11 cellular contexts compared by ENCODE assay signal in the genomic region with DNA sequence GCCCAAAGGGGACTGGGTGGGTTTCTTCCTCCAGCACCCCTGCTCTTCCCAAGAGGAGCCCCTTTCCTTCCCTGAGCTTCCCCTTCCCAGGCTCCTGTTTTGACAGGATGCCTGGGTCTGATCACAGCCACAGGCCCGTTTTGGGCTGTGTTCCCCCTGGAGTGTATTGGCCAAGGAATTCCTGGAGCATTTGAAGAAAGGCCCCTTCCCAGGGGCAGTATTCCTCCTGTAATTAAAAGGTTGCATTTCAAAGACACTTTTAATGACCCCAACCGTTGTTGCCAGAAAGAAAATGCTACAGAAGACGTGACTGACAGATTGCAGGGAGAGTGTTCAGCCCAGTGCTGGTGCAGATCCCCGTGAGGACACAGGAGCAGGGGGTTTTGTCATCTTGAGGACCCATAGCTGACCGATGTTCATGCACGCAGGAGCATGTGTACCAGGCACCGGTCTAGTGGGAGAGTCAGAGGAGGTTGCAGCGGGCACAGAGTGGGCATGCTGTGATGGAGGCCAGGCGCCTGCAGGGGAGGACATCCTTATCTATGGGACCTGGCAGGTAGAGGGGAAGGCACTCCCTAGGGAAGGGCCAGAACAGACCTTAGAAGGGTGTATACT. TPM values are rescaled to one million over a fixed set of nuclear protein-coding genes. Genes with fewer than 3 reads are reported as not detected.
DNase-seq lines count a peak whose midpoint lies in the region; ATAC-seq and TF ChIP-seq lines count a peak whose summit lies in the region.
"Had no signal": no experiment of that assay in that cellular context is flagged by ENCODE, and none has a peak within 500 bp of the region (broad histone marks: within the 10 kb centered on the region; RNA-seq: fewer than 3 reads in every experiment).

No MANE protein-coding gene starts in this region.

- DNase-seq in right atrium auricular region (ENCODE audit: low spot score), result no peak
- no peak for DNase-seq in cardiac septum (ENCODE audit: low spot score)
- DNase-seq in esophagus squamous epithelium (lab: John Stamatoyannopoulos, UW), result no peak
- no peak for DNase-seq in ovary
- no peak for DNase-seq in NCI-H2171 (lab: John Stamatoyannopoulos, UW)
- no peak for DNase-seq in MG63
- DNase-seq in kidney glomerular epithelial cell (lab: John Stamatoyannopoulos, UW), result no peak
- DNase-seq: activated naive CD4-positive, alpha-beta T cell; NCI-H524; stimulated activated naive CD4-positive, alpha-beta T cell had no signal

- TF ChIP-seq POLR2A in esophagus squamous epithelium (IDR thresholded peaks at IDR 0.05) (no peak), ovary (IDR thresholded peaks at IDR 0.05) (no peak)

- TF ChIP-seq EP300 in ovary (IDR thresholded peaks at IDR 0.05), result no peak

- intact Hi-C loops in cardiac septum (cut with DNase I), result no loop called here
- intact Hi-C loops in esophagus squamous epithelium (cut with DNase I), result no loop called here
- intact Hi-C loops in ovary (cut with DNase I), result no loop called here

- H3K27ac ChIP-seq in right atrium auricular region, result peak overlapping the region; percentile 66 to 75
- H3K27ac ChIP-seq in esophagus squamous epithelium, result peak overlapping the region; percentile 84 to 92 (median 91)
- peak overlapping the region; percentile 59 to 71 for H3K27ac ChIP-seq in ovary

- H3K36me3 ChIP-seq in right atrium auricular region (no peaks in the 10 kb centered on the region), esophagus squamous epithelium (no peaks in the 10 kb centered on the region), ovary (no peaks in the 10 kb centered on the region), MG63 (no peaks in the 10 kb centered on the region)

- no peaks in the 10 kb centered on the region for H3K27me3 ChIP-seq in right atrium auricular region
- H3K27me3 ChIP-seq in esophagus squamous epithelium, result no peaks in the 10 kb centered on the region
- H3K27me3 ChIP-seq in ovary, result no peaks in the 10 kb centered on the region
- no peaks in the 10 kb centered on the region for H3K27me3 ChIP-seq in MG63

- H3K4me3 ChIP-seq in right atrium auricular region, result no peak overlapping the region
- H3K4me3 ChIP-seq in esophagus squamous epithelium, result no peak overlapping the region
- no peak overlapping the region for H3K4me3 ChIP-seq in ovary
- no peak overlapping the region for H3K4me3 ChIP-seq in MG63

- H3K4me1 ChIP-seq in right atrium auricular region (peaks cover 0 to 61% of the 10 kb centered on the region in 2 donors), esophagus squamous epithelium (peaks cover 53 to 94% (median 53%) of the 10 kb centered on the region in 3 donors), ovary (ENCODE audit: insufficient read depth) (peaks cover 12% of the 10 kb centered on the region)

- ATAC-seq in GM18868 (IDR thresholded peaks at IDR 0.05; ENCODE audit: unreplicated experiment), result no peak

- 59 to 80% methylated on average over 5 to 9 of the region's 9 CpGs for WGBS in esophagus squamous epithelium, 2 donors
- 27 to 39% (median 32%) methylated on average over 9 of the region's 9 CpGs for WGBS in ovary, 3 donors

- H3K9me3 ChIP-seq in right atrium auricular region, result no peaks in the 10 kb centered on the region
- no peaks in the 10 kb centered on the region for H3K9me3 ChIP-seq in esophagus squamous epithelium
- no peaks in the 10 kb centered on the region for H3K9me3 ChIP-seq in ovary
- no peaks in the 10 kb centered on the region for H3K9me3 ChIP-seq in MG63

- no peak for TF ChIP-seq CTCF in right atrium auricular region (IDR thresholded peaks at IDR 0.05)
- no peak for TF ChIP-seq CTCF in esophagus squamous epithelium (IDR thresholded peaks at IDR 0.05)
- TF ChIP-seq CTCF in ovary (IDR thresholded peaks at IDR 0.05), result no peak

RNA-seq across cellular contexts. Expression of a gene that starts 19.3 kb away (rescaled TPM):
- 10 to 100 TPM; 10.5 to 15.3 TPM for total RNA-seq in right atrium auricular region
- 13.7 TPM for total RNA-seq in cardiac septum
- 10 to 100 TPM; 39.8 to 50.0 (median 42.9) TPM for total RNA-seq in esophagus squamous epithelium
- total RNA-seq in ovary, result 10 to 100 TPM; 26.3 to 60.9 (median 48.6) TPM
- polyA plus RNA-seq in ovary, result 10 to 100 TPM; 22.4 to 37.4 TPM
- 21.9 and 42.3 TPM in 2 replicates for total RNA-seq in MG63 (2014; rRNA removed; shearing (Covaris generic); ENCODE audit: low replicate concordance)
